ENCODE assay signal across 8 cellular contexts in genomic region chr12:98592825-98593322, GRCh38. TPM values are rescaled to one million over a fixed set of nuclear protein-coding genes. Genes with fewer than 3 reads are reported as not detected.
DNase-seq lines count a peak whose midpoint lies in the region; ATAC-seq and TF ChIP-seq lines count a peak whose summit lies in the region.

No MANE protein-coding gene starts in this region.

- DNase-seq in GM12865 (ENCODE audit: low read depth) = no peak
- DNase-seq in LNCaP clone FGC (ENCODE audit: low read depth) = no peak
- DNase-seq in astrocyte of the cerebellum (ENCODE audit: low read depth) = no peak
- DNase-seq in mesothelial cell of epicardium (ENCODE audit: low spot score in 2 of 2, unreplicated experiment in 2 of 2) = no peak
- no peak for DNase-seq in NAMALWA (ENCODE audit: low spot score)
- no peak for DNase-seq in activated effector memory CD4-positive, alpha-beta T cell treated with Interleukin-2 at 50 U/mL for 16 hours
- DNase-seq in NCI-H446 (lab: John Stamatoyannopoulos, UW) = no peak

- peaks cover 18% of the 10 kb centered on the region for H3K4me1 Mint-ChIP-seq in mesothelial cell of epicardium

- H3K9me3 Mint-ChIP-seq in mesothelial cell of epicardium = no peaks in the 10 kb centered on the region

- H3K36me3 Mint-ChIP-seq in mesothelial cell of epicardium = peaks cover 3% of the 10 kb centered on the region

- no peaks in the 10 kb centered on the region for H3K27me3 Mint-ChIP-seq in mesothelial cell of epicardium (ENCODE audit: low read depth)

- H3K4me3 ChIP-seq in GM12865 (ENCODE audit: low read depth, low read length) = peak overlapping the region; percentile 67
- peak overlapping the region; percentile 97 for H3K4me3 ChIP-seq in LNCaP clone FGC (ENCODE audit: low read depth, low read length)
- peak overlapping the region; percentile 99 for H3K4me3 ChIP-seq in astrocyte of the cerebellum (ENCODE audit: low read depth, low read length)

- ATAC-seq in GM21515 (IDR thresholded peaks at IDR 0.05; ENCODE audit: unreplicated experiment) = no peak

- H3K4me3 Mint-ChIP-seq in mesothelial cell of epicardium = peak overlapping the region; percentile 92

- in situ Hi-C loops in astrocyte of the cerebellum (cut with HindIII; ENCODE audit: low sequenced_read_pairs) = no loop called here

- TF ChIP-seq CTCF in GM12865 (IDR thresholded peaks at IDR 0.05; ENCODE audit: insufficient read depth, low read depth, low read length, missing control alignments) (no peak), LNCaP clone FGC (IDR thresholded peaks at IDR 0.05; ENCODE audit: control insufficient read depth, extremely low read depth, insufficient read depth) (no peak), astrocyte of the cerebellum (IDR thresholded peaks at IDR 0.05; ENCODE audit: low read depth, low read length, missing control alignments) (no peak), mesothelial cell of epicardium (IDR thresholded peaks at IDR 0.05; ENCODE audit: unreplicated experiment) (no peak)

- H3K27ac Mint-ChIP-seq in mesothelial cell of epicardium = peak overlapping the region; percentile 98

RNA-seq across cellular contexts. Expression of gene SLC25A3, which starts 0.6 kb away (rescaled TPM):
- total RNA-seq in mesothelial cell of epicardium = 511 to 541 TPM (median 522 TPM) in 3 replicates

RNA-seq across cellular contexts. Expression of gene IKBIP, which starts 51.7 kb away (rescaled TPM):
- 18.2 to 21.0 TPM (median 19.4 TPM) in 3 replicates for total RNA-seq in mesothelial cell of epicardium

RNA-seq across cellular contexts. Expression of gene APAF1, which starts 52.2 kb away (rescaled TPM):
- 25.9 to 29.9 TPM (median 29.2 TPM) in 3 replicates for total RNA-seq in mesothelial cell of epicardium
